In genomic region chr19:51097166-51097736, GRCh38 we compare ENCODE assay signal across 8 cellular contexts. TPM values are rescaled to one million over a fixed set of nuclear protein-coding genes. Genes with fewer than 3 reads are reported as not detected.
A peak's percentile ranks its signal among the peaks of the same experiment; 100 is the strongest.
DNase-seq lines count a peak whose midpoint lies in the region; ATAC-seq and TF ChIP-seq lines count a peak whose summit lies in the region.

No MANE protein-coding gene starts in this region.

- CTCF ChIA-PET in GM10248 (lab: Yijun Ruan, JAX) = interaction anchor here (1.1 to 3.7 kb wide), 7 partner anchors 7 to 175 kb away, joined by 3 to 19 read pairs (median 9); partner anchors contain the start of gene KLK10
- CTCF ChIA-PET in activated B cell treated with CpG ODN at 0.5 μM for 24 hours (lab: Charles Lee) = no interaction called here

- peak; percentile 71 for ATAC-seq in activated B cell treated with CpG ODN at 0.5 μM for 24 hours (ENCODE audit: low read depth)
- ATAC-seq in HG02981 (IDR thresholded peaks at IDR 0.05; ENCODE audit: unreplicated experiment) = no peak
- no peak for ATAC-seq in GM21360 (IDR thresholded peaks at IDR 0.05; ENCODE audit: unreplicated experiment)

- no peak overlapping the region for H3K4me3 Mint-ChIP-seq in activated B cell treated with CpG ODN at 0.5 μM for 24 hours

- intact Hi-C loops in activated B cell treated with CpG ODN at 0.5 μM for 24 hours (cut with micrococcal nuclease) = no loop called here

- no peaks in the 10 kb centered on the region for H3K9me3 Mint-ChIP-seq in activated B cell treated with CpG ODN at 0.5 μM for 24 hours

- H3K36me3 Mint-ChIP-seq in activated B cell treated with CpG ODN at 0.5 μM for 24 hours (ENCODE audit: low read depth) = peaks cover 48% of the 10 kb centered on the region

- no peak overlapping the region for H3K27ac Mint-ChIP-seq in activated B cell treated with CpG ODN at 0.5 μM for 24 hours

- peak; percentile 77 for TF ChIP-seq CTCF in GM10248 (IDR thresholded peaks at IDR 0.05; ENCODE audit: control extremely low read depth, extremely low read depth, low read depth, missing control alignments)
- no peak for TF ChIP-seq CTCF in activated B cell treated with CpG ODN at 0.5 μM for 24 hours (IDR thresholded peaks at IDR 0.05)
- TF ChIP-seq CTCF in cardiac fibroblast (IDR thresholded peaks at IDR 0.05; ENCODE audit: low read depth, low read length) = peak; percentile 67

- no peaks in the 10 kb centered on the region for H3K27me3 Mint-ChIP-seq in activated B cell treated with CpG ODN at 0.5 μM for 24 hours

- H3K4me3 ChIP-seq in cardiac fibroblast (replicated peaks in 1 of 2; ENCODE audit: low read depth in 2 of 2, low read length in 2 of 2) = no peak overlapping the region

- no peaks in the 10 kb centered on the region for H3K4me1 Mint-ChIP-seq in activated B cell treated with CpG ODN at 0.5 μM for 24 hours

- POLR2A ChIA-PET in GM10248 (lab: Yijun Ruan, JAX) (no interaction called here), activated B cell treated with CpG ODN at 0.5 μM for 24 hours (lab: Charles Lee) (no interaction called here)

- DNase-seq in GM10248 (ENCODE audit: extremely low spot score) (peak; percentile 81), NCI-H1105 (lab: John Stamatoyannopoulos, UW) (peak; percentile 49), activated B cell treated with CpG ODN at 0.5 μM for 24 hours (peak; percentile 53), cardiac fibroblast (ENCODE audit: low read depth in 2 of 2) (peak; percentile 66 to 71), kidney tubule cell (ENCODE audit: low spot score) (peak; percentile 64)
- peak; percentile 76 for DNase-seq in stimulated activated CD4-positive, alpha-beta T cell treated with anti-CD3 and anti-CD28 coated beads, Interleukin-4, amount 100 ng/mL, for 24 hours

RNA-seq across cellular contexts. Expression of gene CTU1, which starts 11.0 kb away (rescaled TPM):
- 7.8 and 8.9 TPM in 2 replicates for total RNA-seq in activated B cell treated with CpG ODN at 0.5 μM for 24 hours

RNA-seq across cellular contexts. Expression of gene KLK14, which starts 14.6 kb away (rescaled TPM):
- total RNA-seq in activated B cell treated with CpG ODN at 0.5 μM for 24 hours = 0.76 and 0.82 TPM in 2 replicates

RNA-seq across cellular contexts. Expression of gene SIGLEC9, which starts 27.5 kb away (rescaled TPM):
- 0.29 TPM in 1 of 2 replicates, not detected in the other for total RNA-seq in activated B cell treated with CpG ODN at 0.5 μM for 24 hours

RNA-seq across cellular contexts. Expression of gene KLK13, which starts 32.4 kb away (rescaled TPM):
- total RNA-seq in activated B cell treated with CpG ODN at 0.5 μM for 24 hours = not detected in 2 replicates

RNA-seq across cellular contexts. Expression of gene SIGLEC7, which starts 44.9 kb away (rescaled TPM):
- not detected in 2 replicates for total RNA-seq in activated B cell treated with CpG ODN at 0.5 μM for 24 hours
